12 cellular contexts compared by ENCODE assay signal in the genomic region with DNA sequence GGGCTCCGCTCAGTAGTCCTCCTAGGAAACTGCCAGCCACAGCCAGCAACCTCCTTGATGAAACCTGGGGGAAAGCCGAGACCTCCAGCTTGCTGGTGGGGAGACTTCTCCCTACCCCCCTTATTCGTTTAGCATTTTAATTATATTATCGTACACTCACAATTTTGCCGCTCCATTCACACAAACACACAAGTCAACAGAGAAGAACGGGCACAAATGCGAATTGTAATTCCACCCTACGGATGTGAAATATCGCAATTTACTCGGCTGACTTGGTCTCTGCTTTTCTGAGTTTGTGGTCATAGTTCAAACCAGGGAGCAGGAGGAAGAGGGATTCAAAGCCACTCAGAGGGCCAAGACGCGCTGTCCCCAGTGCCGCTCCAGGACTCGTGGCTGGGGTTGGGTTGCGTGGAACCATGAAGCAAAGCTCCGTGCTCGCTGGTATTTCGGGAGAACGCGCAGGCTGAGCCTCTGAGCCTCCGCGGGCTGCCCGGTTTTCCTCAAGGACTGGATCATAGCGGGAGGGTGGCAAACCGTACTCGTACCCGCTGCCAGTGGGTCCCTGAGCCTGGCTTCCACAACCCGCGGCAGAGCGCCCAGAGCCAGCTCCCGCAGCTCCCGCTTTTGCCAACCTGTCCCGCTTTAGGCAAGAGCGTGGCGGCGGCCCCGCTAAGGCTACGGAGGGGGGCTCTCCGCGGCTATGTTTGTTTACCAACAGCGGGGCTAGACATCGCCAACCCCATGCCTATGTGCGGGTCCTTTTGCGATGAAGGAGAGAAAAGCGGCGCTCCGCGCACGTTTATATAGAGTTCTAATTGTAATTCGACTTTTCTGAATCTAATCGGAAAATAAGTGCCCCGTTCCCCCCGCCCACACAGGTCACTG. TPM values are rescaled to one million over a fixed set of nuclear protein-coding genes. Genes with fewer than 3 reads are reported as not detected.
DNase-seq lines count a peak whose midpoint lies in the region; ATAC-seq and TF ChIP-seq lines count a peak whose summit lies in the region.
"Had no signal": no experiment of that assay in that cellular context is flagged by ENCODE, and none has a peak within 500 bp of the region (broad histone marks: within the 10 kb centered on the region; RNA-seq: fewer than 3 reads in every experiment).

No MANE protein-coding gene starts in this region.

- H3K9me3 Mint-ChIP-seq in Caco-2 (ENCODE audit: unreplicated experiment): no peaks in the 10 kb centered on the region
- no peaks in the 10 kb centered on the region for H3K9me3 Mint-ChIP-seq in activated naive CD8-positive, alpha-beta T cell treated with anti-CD3 and anti-CD28 coated beads for 36 hours

- WGBS in mesodermal cell (ENCODE audit: insufficient coverage in 2 of 2), 2 experiments: 2% methylated on average over 42 to 43 of the region's 53 CpGs

- H3K4me3 ChIP-seq in Caco-2 (ENCODE audit: low read depth, low read length) (no peak overlapping the region), HUES48 (ENCODE audit: low read depth, low read length) (peak overlapping the region; percentile 65; the same call in 1 of the 2 replicates), mesodermal cell (ENCODE audit: extremely low read depth, insufficient read depth, low read length, poor library complexity, severe bottlenecking) (peak overlapping the region; percentile 48)

- H3K4me1 Mint-ChIP-seq in Caco-2 (ENCODE audit: low read depth, unreplicated experiment): peaks cover 6% of the 10 kb centered on the region
- H3K4me1 Mint-ChIP-seq in activated naive CD8-positive, alpha-beta T cell treated with anti-CD3 and anti-CD28 coated beads for 36 hours: peaks cover 47% of the 10 kb centered on the region

- peaks cover 20% of the 10 kb centered on the region for H3K4me1 ChIP-seq in Caco-2
- peaks cover 57% of the 10 kb centered on the region for H3K4me1 ChIP-seq in HUES48 (ENCODE audit: control insufficient read depth, insufficient read depth, low read length)
- H3K4me1 ChIP-seq in mesodermal cell (ENCODE audit: control insufficient read depth, insufficient read depth, low read length, poor library complexity, severe bottlenecking): peaks cover 38% of the 10 kb centered on the region

- no peak overlapping the region for H3K9ac ChIP-seq in HUES48 (ENCODE audit: low read depth, low read length)

- ATAC-seq in HG03457 (IDR thresholded peaks at IDR 0.05; ENCODE audit: unreplicated experiment): no peak

- CTCF ChIA-PET in Caco-2 (lab: Charles Lee): no interaction called here

- H3K27ac ChIP-seq in HUES48 (ENCODE audit: low read depth, low read length) (no peak overlapping the region), mesodermal cell (ENCODE audit: low read depth, low read length, severe bottlenecking) (no peak overlapping the region)

- TF ChIP-seq CTCF in Caco-2 (IDR thresholded peaks at IDR 0.05; ENCODE audit: insufficient read depth in 1 of 2, low read depth in 1 of 2, low read length in 1 of 2, severe bottlenecking in 1 of 2, unreplicated experiment in 1 of 2): no peak

- H3K9me3 ChIP-seq in Caco-2: no peaks in the 10 kb centered on the region
- H3K9me3 ChIP-seq in HUES48 (ENCODE audit: control insufficient read depth, insufficient read depth, low read length): no peaks in the 10 kb centered on the region
- no peaks in the 10 kb centered on the region for H3K9me3 ChIP-seq in mesodermal cell (ENCODE audit: control insufficient read depth, low read length)

- H3K36me3 ChIP-seq in Caco-2 (ENCODE audit: control insufficient read depth, insufficient read depth, low read length) (no peaks in the 10 kb centered on the region), HUES48 (ENCODE audit: control insufficient read depth, insufficient read depth, low read length) (no peaks in the 10 kb centered on the region), mesodermal cell (ENCODE audit: control insufficient read depth, insufficient read depth, low read length) (no peaks in the 10 kb centered on the region)

- BruUV-seq in Caco-2 (replicated peaks; lab: Mats Ljungman, UMichigan): no TSS peak

- intact Hi-C loops in Caco-2 (cut with micrococcal nuclease; ENCODE audit: unreplicated experiment): loop anchor here (5.0 to 10.0 kb wide), 2 partner anchors 106 to 312 kb away; no protein-coding TSS in a partner anchor

- H3K4me3 Mint-ChIP-seq in Caco-2 (ENCODE audit: unreplicated experiment): peak overlapping the region; percentile 83
- H3K4me3 Mint-ChIP-seq in activated naive CD8-positive, alpha-beta T cell treated with anti-CD3 and anti-CD28 coated beads for 36 hours: peak overlapping the region; percentile 4

- no peak overlapping the region for H3K27ac Mint-ChIP-seq in Caco-2 (ENCODE audit: unreplicated experiment)
- no peak overlapping the region for H3K27ac Mint-ChIP-seq in activated naive CD8-positive, alpha-beta T cell treated with anti-CD3 and anti-CD28 coated beads for 36 hours

- DNase-seq in Caco-2: no peak
- no peak for DNase-seq in activated naive CD8-positive, alpha-beta T cell treated with anti-CD3 and anti-CD28 coated beads for 36 hours
- DNase-seq in amygdala (lab: John Stamatoyannopoulos, UW): no peak
- DNase-seq in SIG-M5 (lab: John Stamatoyannopoulos, UW): no peak
- no peak for DNase-seq in HT-29 (ENCODE audit: low spot score)
- DNase-seq: DND-41 had no signal

- H3K27me3 ChIP-seq in Caco-2 (replicated peaks; ENCODE audit: control insufficient read depth, insufficient read depth, low read length) (peaks cover 24% of the 10 kb centered on the region), HUES48 (ENCODE audit: control insufficient read depth, insufficient read depth, low read length) (peaks cover 100% of the 10 kb centered on the region)

- no peaks in the 10 kb centered on the region for H3K36me3 Mint-ChIP-seq in Caco-2 (ENCODE audit: insufficient read depth, unreplicated experiment)
- H3K36me3 Mint-ChIP-seq in activated naive CD8-positive, alpha-beta T cell treated with anti-CD3 and anti-CD28 coated beads for 36 hours: no peaks in the 10 kb centered on the region

- H3K27me3 Mint-ChIP-seq in Caco-2 (ENCODE audit: insufficient read depth, unreplicated experiment): peaks cover 36% of the 10 kb centered on the region
- peaks cover 88% of the 10 kb centered on the region for H3K27me3 Mint-ChIP-seq in activated naive CD8-positive, alpha-beta T cell treated with anti-CD3 and anti-CD28 coated beads for 36 hours

- POLR2A ChIA-PET in Caco-2 (lab: Charles Lee): no interaction called here

RNA-seq across cellular contexts. Expression of a gene that starts 2.0 kb away (rescaled TPM):
- total RNA-seq in Caco-2 (2022): 0.37 TPM in 1 of 2 replicates, not detected in the other
- under 1 TPM in 1 of 2 experiments, not detected in 1; 0.30 TPM for total RNA-seq in activated naive CD8-positive, alpha-beta T cell treated with anti-CD3 and anti-CD28 coated beads for 36 hours
- polyA plus RNA-seq in mesodermal cell (2013, experiment 1 of 2): 3.7 TPM
- 2.6 TPM for polyA plus RNA-seq in mesodermal cell (2013, experiment 2 of 2)
- not detected in 2 replicates for total RNA-seq in HT-29 (2014; rRNA removed; shearing (Covaris generic))
- total RNA-seq: MCF 10A, posterior vena cava, ureter had no signal

RNA-seq across cellular contexts. Expression of a gene that starts 9.5 kb away (rescaled TPM):
- total RNA-seq in Caco-2 (2022): 81.7 and 87.6 TPM in 2 replicates
- total RNA-seq in activated naive CD8-positive, alpha-beta T cell treated with anti-CD3 and anti-CD28 coated beads for 36 hours: 100 to 1,000 TPM; 116 to 117 TPM
- 32.4 TPM for polyA plus RNA-seq in mesodermal cell (2013, experiment 1 of 2)
- polyA plus RNA-seq in mesodermal cell (2013, experiment 2 of 2): 28.9 TPM
- 65.6 and 92.3 TPM in 2 replicates for total RNA-seq in HT-29 (2014; rRNA removed; shearing (Covaris generic))
